ENCODE assay signal across 11 cellular contexts in the genomic region with DNA sequence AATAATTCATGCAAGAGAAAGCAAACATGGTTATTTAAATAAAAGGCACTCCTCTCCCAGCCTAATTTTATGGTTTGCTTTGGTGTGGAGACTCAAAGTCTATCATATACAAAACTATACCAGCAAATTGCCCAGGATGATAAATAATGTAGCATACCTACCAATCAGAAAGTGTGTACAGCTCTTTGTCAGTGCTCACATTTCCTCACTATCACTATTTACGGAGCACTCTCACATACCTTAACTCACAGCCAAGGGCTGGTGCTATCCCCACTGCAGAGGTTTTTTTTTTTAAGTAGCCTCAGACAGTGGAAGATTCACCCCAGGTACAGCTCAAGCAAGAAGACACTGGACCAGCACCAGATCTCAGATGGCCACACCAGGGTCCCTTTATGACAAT. TPM values are rescaled to one million over a fixed set of nuclear protein-coding genes. Genes with fewer than 3 reads are reported as not detected.
A peak's percentile ranks its signal among the peaks of the same experiment; 100 is the strongest.
DNase-seq lines count a peak whose midpoint lies in the region; ATAC-seq and TF ChIP-seq lines count a peak whose summit lies in the region.
"Had no signal": no experiment of that assay in that cellular context is flagged by ENCODE, and none has a peak within 500 bp of the region (broad histone marks: within the 10 kb centered on the region; RNA-seq: fewer than 3 reads in every experiment).

No MANE protein-coding gene starts in this region.

- TF ChIP-seq CTCF in GM12875 (IDR thresholded peaks at IDR 0.05; ENCODE audit: borderline replicate concordance, insufficient read depth, low read depth, low read length) (no peak), RWPE2 (IDR thresholded peaks at IDR 0.05; ENCODE audit: poor library complexity, severe bottlenecking) (no peak), hepatocyte (IDR thresholded peaks at IDR 0.05; ENCODE audit: poor library complexity) (no peak)

- H3K4me1 ChIP-seq in RWPE2 (ENCODE audit: insufficient read depth, poor library complexity, severe bottlenecking) = peaks cover 31% of the 10 kb centered on the region
- H3K4me1 ChIP-seq in hepatocyte (ENCODE audit: insufficient read depth) = peaks cover 20% of the 10 kb centered on the region

- H2AFZ ChIP-seq in hepatocyte = no peak overlapping the region

- no peaks in the 10 kb centered on the region for H3K9me2 ChIP-seq in hepatocyte (replicated peaks; ENCODE audit: insufficient read depth)

- H3K27ac ChIP-seq in RWPE2 (ENCODE audit: poor library complexity, severe bottlenecking) (peak overlapping the region; percentile 74), hepatocyte (peak overlapping the region; percentile 92), skin epidermis (peak overlapping the region in 5 of 21 experiments; percentile 39 to 98 (median 90))

- H3K4me3 ChIP-seq in GM12875 (ENCODE audit: low read depth, low read length) (peak overlapping the region; percentile 67), RWPE2 (ENCODE audit: severe bottlenecking) (peak overlapping the region; percentile 97), hepatocyte (no peak overlapping the region), skin epidermis (peak overlapping the region in 4 of 7 experiments; percentile 5 to 75 (median 36))

- no peak for DNase-seq in RWPE2 (ENCODE audit: low spot score)
- no peak for DNase-seq in hepatocyte (ENCODE audit: low spot score)
- DNase-seq in NCI-H2171 treated with DMSO at 0.1 percent for 48 hours (lab: John Stamatoyannopoulos, UW) = no peak
- no peak for DNase-seq in ACHN
- DNase-seq: activated CD4-positive, alpha-beta T cell treated with anti-CD3 and anti-CD28 coated beads, Interleukin-2, amount 10 ng/mL, durations not matched to agents 24 days and 14 days; CD8-positive, alpha-beta memory T cell; mesenchymal stem cell had no signal

- WGBS in hepatocyte (ENCODE audit: low lambda C conversion rate, missing lambda C conversion rate) = 60% methylated on average over 1 of the region's 1 CpG

- in situ Hi-C loops in ACHN (cut with HindIII; ENCODE audit: low pct_ligation_motif_present, low pct_unique_long_range_greater_than_20kb, low sequenced_read_pairs) = no loop called here

- H4K20me1 ChIP-seq in hepatocyte (ENCODE audit: insufficient read depth, poor library complexity, severe bottlenecking) = peaks cover 6% of the 10 kb centered on the region

- no peaks in the 10 kb centered on the region for H3K9me3 ChIP-seq in RWPE2 (ENCODE audit: severe bottlenecking)
- H3K9me3 ChIP-seq in hepatocyte (ENCODE audit: low read depth) = no peaks in the 10 kb centered on the region

- peak overlapping the region; percentile 78 for H3K4me2 ChIP-seq in hepatocyte

- ATAC-seq in RWPE2 (ENCODE audit: low read depth) (no peak), GM21529 (IDR thresholded peaks at IDR 0.05; ENCODE audit: unreplicated experiment) (no peak), GM21619 (IDR thresholded peaks at IDR 0.05; ENCODE audit: unreplicated experiment) (no peak)

- H3K27me3 ChIP-seq in RWPE2 (ENCODE audit: insufficient read depth, poor library complexity, severe bottlenecking) (no peaks in the 10 kb centered on the region), hepatocyte (no peaks in the 10 kb centered on the region)

- peaks cover 71% of the 10 kb centered on the region for H3K79me2 ChIP-seq in hepatocyte

- H3K36me3 ChIP-seq in RWPE2 (ENCODE audit: low read depth) = peaks cover 44% of the 10 kb centered on the region
- no peaks in the 10 kb centered on the region for H3K36me3 ChIP-seq in hepatocyte (replicated peaks; ENCODE audit: insufficient read depth, low read depth)

RNA-seq across cellular contexts. Expression of gene PDLIM1, which starts 2.5 kb away (rescaled TPM):
- 58.2 and 61.0 TPM in 2 replicates for total RNA-seq in hepatocyte
- 176 TPM in 2 replicates for polyA plus RNA-seq in hepatocyte
